In the genomic region with DNA sequence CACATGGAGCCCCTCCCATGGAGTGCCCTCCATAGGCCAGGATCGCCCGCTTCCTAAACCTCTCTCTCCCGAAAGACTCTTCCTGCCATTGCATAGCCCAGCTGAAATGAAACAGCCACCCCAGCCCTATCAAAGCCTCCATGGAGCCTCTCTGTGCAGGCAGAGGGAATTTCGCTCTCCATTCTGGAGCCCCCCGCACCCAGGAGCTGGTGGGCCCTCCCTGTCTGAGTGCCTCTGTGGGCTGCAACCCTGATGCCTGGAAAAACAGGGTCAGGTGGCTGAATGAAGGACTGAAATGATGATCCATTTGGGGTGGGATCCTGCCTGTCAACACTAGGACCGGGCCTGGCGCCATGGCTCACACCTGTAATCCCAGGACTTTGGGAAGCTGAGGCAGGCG, we compare ENCODE assay signal across 20 cellular contexts.
DNase-seq lines count a peak whose midpoint lies in the region; ATAC-seq and TF ChIP-seq lines count a peak whose summit lies in the region.
"Had no signal": no experiment of that assay in that cellular context is flagged by ENCODE, and none has a peak within 500 bp of the region (broad histone marks: within the 10 kb centered on the region; RNA-seq: fewer than 3 reads in every experiment).

No MANE protein-coding gene starts in this region.

- no peaks in the 10 kb centered on the region for H3K4me1 ChIP-seq in HAP-1

- POLR2A ChIA-PET in WTC11 (lab: Charles Lee), result no interaction called here

- ATAC-seq in natural killer cell (no peak), WTC11 (no peak), memory B cell (ENCODE audit: low read depth) (no peak), GM21825 (IDR thresholded peaks at IDR 0.05; ENCODE audit: unreplicated experiment) (no peak)
- no peak for ATAC-seq in natural killer cell treated with Interleukin-12 subunit alpha and Interleukin-12 subunit beta and Interleukin-15 and Interleukin-18, amount 100 ng/mL, for 72 hours
- ATAC-seq: left colon had no signal

- H3K36me3 Mint-ChIP-seq in natural killer cell, result no peaks in the 10 kb centered on the region
- H3K36me3 Mint-ChIP-seq in natural killer cell treated with Interleukin-12 subunit alpha and Interleukin-12 subunit beta and Interleukin-15 and Interleukin-18, amount 100 ng/mL, for 72 hours, result no peaks in the 10 kb centered on the region
- peaks cover 6% of the 10 kb centered on the region for H3K36me3 Mint-ChIP-seq in WTC11
- H3K36me3 Mint-ChIP-seq in memory B cell, result peaks cover 10% of the 10 kb centered on the region

- no peaks in the 10 kb centered on the region for H3K27me3 Mint-ChIP-seq in natural killer cell (ENCODE audit: low read depth in 2 of 2)
- H3K27me3 Mint-ChIP-seq in natural killer cell treated with Interleukin-12 subunit alpha and Interleukin-12 subunit beta and Interleukin-15 and Interleukin-18, amount 100 ng/mL, for 72 hours, result no peaks in the 10 kb centered on the region
- H3K27me3 Mint-ChIP-seq in WTC11 (ENCODE audit: low read depth), result no peaks in the 10 kb centered on the region
- H3K27me3 Mint-ChIP-seq in memory B cell, result no peaks in the 10 kb centered on the region

- H3K4me1 Mint-ChIP-seq in natural killer cell, result peaks cover 57 to 85% of the 10 kb centered on the region in 2 donors
- peaks cover 39 to 44% of the 10 kb centered on the region in 2 donors for H3K4me1 Mint-ChIP-seq in natural killer cell treated with Interleukin-12 subunit alpha and Interleukin-12 subunit beta and Interleukin-15 and Interleukin-18, amount 100 ng/mL, for 72 hours (ENCODE audit: low read depth in 2 of 2)
- no peaks in the 10 kb centered on the region for H3K4me1 Mint-ChIP-seq in WTC11
- peaks cover 58% of the 10 kb centered on the region for H3K4me1 Mint-ChIP-seq in memory B cell

- intact Hi-C loops in natural killer cell (cut with micrococcal nuclease), result loop anchor here (2.0 kb wide), 1 partner anchor 13 kb away; no protein-coding TSS in a partner anchor

- H3K27ac Mint-ChIP-seq in natural killer cell (peak overlapping the region; percentile 65 to 99), WTC11 (0 out of 2 replicates have a peak overlapping the region, but pooled peaks have one; percentile 39), memory B cell (peak overlapping the region; percentile 84)
- no peak overlapping the region for H3K27ac Mint-ChIP-seq in natural killer cell treated with Interleukin-12 subunit alpha and Interleukin-12 subunit beta and Interleukin-15 and Interleukin-18, amount 100 ng/mL, for 72 hours
- H3K27ac Mint-ChIP-seq: mesothelial cell of epicardium had no signal

- H3K36me3 ChIP-seq in HAP-1 (replicated peaks), result peaks cover 3% of the 10 kb centered on the region; the same call in 1 of the 2 replicates

- CTCF ChIA-PET in WTC11 (lab: Charles Lee), result interaction anchor here (1.4 to 2.0 kb wide), 2 partner anchors 82 to 103 kb away, joined by 3 to 11 read pairs; no protein-coding TSS in a partner anchor

- TF ChIP-seq CTCF in natural killer cell (IDR thresholded peaks at IDR 0.05) (no peak), WTC11 (IDR thresholded peaks at IDR 0.05) (no peak)

- in situ Hi-C loops in HAP-1 (cut with MboI; ENCODE audit: low sequenced_read_pairs), result no loop called here

- no peak overlapping the region for H3K4me3 Mint-ChIP-seq in natural killer cell
- H3K4me3 Mint-ChIP-seq in natural killer cell treated with Interleukin-12 subunit alpha and Interleukin-12 subunit beta and Interleukin-15 and Interleukin-18, amount 100 ng/mL, for 72 hours, result no peak overlapping the region
- no peak overlapping the region for H3K4me3 Mint-ChIP-seq in WTC11
- peak overlapping the region; percentile 67 for H3K4me3 Mint-ChIP-seq in memory B cell
- H3K4me3 Mint-ChIP-seq: mesothelial cell of epicardium had no signal

- H3K27me3 ChIP-seq in HAP-1 (ENCODE audit: low read depth), result no peaks in the 10 kb centered on the region

- H3K9me3 ChIP-seq in HAP-1, result no peaks in the 10 kb centered on the region

- no peak for DNase-seq in natural killer cell
- no peak for DNase-seq in natural killer cell treated with Interleukin-12 subunit alpha and Interleukin-12 subunit beta and Interleukin-15 and Interleukin-18, amount 100 ng/mL, for 72 hours (ENCODE audit: low spot score)
- no peak for DNase-seq in WTC11 (ENCODE audit: low spot score)
- no peak for DNase-seq in memory B cell (ENCODE audit: low spot score in 2 of 2)
- DNase-seq in HAP-1 (ENCODE audit: low spot score in 2 of 2), result no peak
- no peak for DNase-seq in NK-92 treated with Interleukin-12 subunit alpha and Interleukin-12 subunit beta, amount 100 ng/mL, for 24 hours (lab: John Stamatoyannopoulos, UW)
- DNase-seq: Calu3; cerebellar nuclear complex; effector CD8-positive, alpha-beta T cell; EL; GOT3; left colon; NCI-H1105 treated with DMSO at 0.1 percent for 48 hours; NCI-H2107; NCI-H524; stimulated activated CD4-positive, alpha-beta T cell treated with anti-CD3 and anti-CD28 coated beads, Interleukin-12 subunit alpha, Interleukin-12 subunit beta, amount 100 ng/mL, for 4 hours; stimulated activated CD8-positive, alpha-beta memory T cell treated with anti-CD3 and anti-CD28 coated beads, Interleukin-4, amount 100 ng/mL, for 48 hours; SW 1271 had no signal

- H3K4me3 ChIP-seq in HAP-1, result no peak overlapping the region

- H3K9me3 Mint-ChIP-seq in natural killer cell (no peaks in the 10 kb centered on the region), WTC11 (peaks cover 6% of the 10 kb centered on the region), memory B cell (no peaks in the 10 kb centered on the region)
- no peaks in the 10 kb centered on the region for H3K9me3 Mint-ChIP-seq in natural killer cell treated with Interleukin-12 subunit alpha and Interleukin-12 subunit beta and Interleukin-15 and Interleukin-18, amount 100 ng/mL, for 72 hours

TF ChIP-seq in WTC11, 78 proteins besides CTCF, POLR2A, EP300 and RAD21 (continues in another document):
- TF ChIP-seq NR2C2 (CRISPR knock-in tag; IDR thresholded peaks at IDR 0.05), result no peak
- TF ChIP-seq PRRX2 (CRISPR knock-in tag; IDR thresholded peaks at IDR 0.05), result no peak
- TF ChIP-seq, protein P1, sequence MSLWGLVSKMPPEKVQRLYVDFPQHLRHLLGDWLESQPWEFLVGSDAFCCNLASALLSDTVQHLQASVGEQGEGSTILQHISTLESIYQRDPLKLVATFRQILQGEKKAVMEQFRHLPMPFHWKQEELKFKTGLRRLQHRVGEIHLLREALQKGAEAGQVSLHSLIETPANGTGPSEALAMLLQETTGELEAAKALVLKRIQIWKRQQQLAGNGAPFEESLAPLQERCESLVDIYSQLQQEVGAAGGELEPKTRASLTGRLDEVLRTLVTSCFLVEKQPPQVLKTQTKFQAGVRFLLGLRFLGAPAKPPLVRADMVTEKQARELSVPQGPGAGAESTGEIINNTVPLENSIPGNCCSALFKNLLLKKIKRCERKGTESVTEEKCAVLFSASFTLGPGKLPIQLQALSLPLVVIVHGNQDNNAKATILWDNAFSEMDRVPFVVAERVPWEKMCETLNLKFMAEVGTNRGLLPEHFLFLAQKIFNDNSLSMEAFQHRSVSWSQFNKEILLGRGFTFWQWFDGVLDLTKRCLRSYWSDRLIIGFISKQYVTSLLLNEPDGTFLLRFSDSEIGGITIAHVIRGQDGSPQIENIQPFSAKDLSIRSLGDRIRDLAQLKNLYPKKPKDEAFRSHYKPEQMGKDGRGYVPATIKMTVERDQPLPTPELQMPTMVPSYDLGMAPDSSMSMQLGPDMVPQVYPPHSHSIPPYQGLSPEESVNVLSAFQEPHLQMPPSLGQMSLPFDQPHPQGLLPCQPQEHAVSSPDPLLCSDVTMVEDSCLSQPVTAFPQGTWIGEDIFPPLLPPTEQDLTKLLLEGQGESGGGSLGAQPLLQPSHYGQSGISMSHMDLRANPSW (CRISPR knock-in tag; conservative IDR thresholded peaks at IDR 0.05; ENCODE audit: low read depth), result no peak
- no peak for TF ChIP-seq GABPB1 (CRISPR knock-in tag; IDR thresholded peaks at IDR 0.05)
- TF ChIP-seq, protein P2, sequence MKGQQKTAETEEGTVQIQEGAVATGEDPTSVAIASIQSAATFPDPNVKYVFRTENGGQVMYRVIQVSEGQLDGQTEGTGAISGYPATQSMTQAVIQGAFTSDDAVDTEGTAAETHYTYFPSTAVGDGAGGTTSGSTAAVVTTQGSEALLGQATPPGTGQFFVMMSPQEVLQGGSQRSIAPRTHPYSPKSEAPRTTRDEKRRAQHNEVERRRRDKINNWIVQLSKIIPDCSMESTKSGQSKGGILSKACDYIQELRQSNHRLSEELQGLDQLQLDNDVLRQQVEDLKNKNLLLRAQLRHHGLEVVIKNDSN (CRISPR knock-in tag; IDR thresholded peaks at IDR 0.05), result no peak
- TF ChIP-seq, protein P3, sequence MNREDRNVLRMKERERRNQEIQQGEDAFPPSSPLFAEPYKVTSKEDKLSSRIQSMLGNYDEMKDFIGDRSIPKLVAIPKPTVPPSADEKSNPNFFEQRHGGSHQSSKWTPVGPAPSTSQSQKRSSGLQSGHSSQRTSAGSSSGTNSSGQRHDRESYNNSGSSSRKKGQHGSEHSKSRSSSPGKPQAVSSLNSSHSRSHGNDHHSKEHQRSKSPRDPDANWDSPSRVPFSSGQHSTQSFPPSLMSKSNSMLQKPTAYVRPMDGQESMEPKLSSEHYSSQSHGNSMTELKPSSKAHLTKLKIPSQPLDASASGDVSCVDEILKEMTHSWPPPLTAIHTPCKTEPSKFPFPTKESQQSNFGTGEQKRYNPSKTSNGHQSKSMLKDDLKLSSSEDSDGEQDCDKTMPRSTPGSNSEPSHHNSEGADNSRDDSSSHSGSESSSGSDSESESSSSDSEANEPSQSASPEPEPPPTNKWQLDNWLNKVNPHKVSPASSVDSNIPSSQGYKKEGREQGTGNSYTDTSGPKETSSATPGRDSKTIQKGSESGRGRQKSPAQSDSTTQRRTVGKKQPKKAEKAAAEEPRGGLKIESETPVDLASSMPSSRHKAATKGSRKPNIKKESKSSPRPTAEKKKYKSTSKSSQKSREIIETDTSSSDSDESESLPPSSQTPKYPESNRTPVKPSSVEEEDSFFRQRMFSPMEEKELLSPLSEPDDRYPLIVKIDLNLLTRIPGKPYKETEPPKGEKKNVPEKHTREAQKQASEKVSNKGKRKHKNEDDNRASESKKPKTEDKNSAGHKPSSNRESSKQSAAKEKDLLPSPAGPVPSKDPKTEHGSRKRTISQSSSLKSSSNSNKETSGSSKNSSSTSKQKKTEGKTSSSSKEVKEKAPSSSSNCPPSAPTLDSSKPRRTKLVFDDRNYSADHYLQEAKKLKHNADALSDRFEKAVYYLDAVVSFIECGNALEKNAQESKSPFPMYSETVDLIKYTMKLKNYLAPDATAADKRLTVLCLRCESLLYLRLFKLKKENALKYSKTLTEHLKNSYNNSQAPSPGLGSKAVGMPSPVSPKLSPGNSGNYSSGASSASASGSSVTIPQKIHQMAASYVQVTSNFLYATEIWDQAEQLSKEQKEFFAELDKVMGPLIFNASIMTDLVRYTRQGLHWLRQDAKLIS (CRISPR knock-in tag; IDR thresholded peaks at IDR 0.05; ENCODE audit: borderline replicate concordance), result no peak
- no peak for TF ChIP-seq EMX1 (CRISPR knock-in tag; IDR thresholded peaks at IDR 0.05)
- no peak for TF ChIP-seq MXD4 (CRISPR knock-in tag; IDR thresholded peaks at IDR 0.05; ENCODE audit: borderline replicate concordance)

Comparison
In these comparisons a context has a peak if more than half of its experiments do, and no peak if none do; other contexts are left out.
1. H3K27ac Mint-ChIP-seq: peak in natural killer cell (2 of 2), WTC11 (single experiment) and memory B cell (single experiment); none in natural killer cell treated with Interleukin-12 subunit alpha and Interleukin-12 subunit beta and Interleukin-15 and Interleukin-18, amount 100 ng/mL, for 72 hours (0 of 2).